ENCODE assay signal across 1 cellular context in the genomic region with DNA sequence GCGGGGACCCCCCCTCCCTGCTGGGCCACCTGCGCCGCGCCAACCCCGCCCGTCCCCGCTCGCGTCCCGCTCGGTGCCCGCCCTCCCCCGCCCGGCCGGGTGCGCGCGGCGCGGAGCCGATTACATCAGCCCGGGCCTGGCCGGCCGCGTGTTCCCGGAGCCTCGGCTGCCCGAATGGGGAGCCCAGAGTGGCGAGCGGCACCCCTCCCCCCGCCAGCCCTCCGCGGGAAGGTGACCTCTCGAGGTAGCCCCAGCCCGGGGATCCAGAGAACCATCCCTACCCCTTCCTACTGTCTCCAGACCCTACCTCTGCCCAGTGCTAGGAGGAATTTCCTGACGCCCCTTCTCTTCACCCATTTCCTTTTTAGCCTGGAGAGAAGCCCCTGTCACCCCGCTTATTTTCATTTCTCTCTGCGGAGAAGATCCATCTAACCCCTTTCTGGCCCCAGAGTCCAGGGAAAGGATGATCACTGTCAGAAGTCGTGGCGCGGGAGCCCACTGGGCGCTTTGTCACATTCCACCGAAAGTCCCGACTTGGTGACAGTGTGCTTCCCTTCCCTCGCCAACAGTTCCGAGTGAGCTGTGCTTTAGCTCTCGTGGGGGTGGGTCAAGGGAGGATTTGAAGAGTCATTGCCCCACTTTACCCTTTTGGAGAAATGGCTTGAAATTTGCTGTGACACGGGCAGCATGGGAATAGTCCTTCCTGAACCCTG.
A peak's percentile ranks its signal among the peaks of the same experiment; 100 is the strongest.
TF ChIP-seq lines count a peak whose summit lies in the region.

No MANE protein-coding gene starts in this region.

TF ChIP-seq in K562, 482 proteins besides CTCF, POLR2A, EP300 and RAD21 (continued from another document and continues in another):
- TF ChIP-seq, protein P1, sequence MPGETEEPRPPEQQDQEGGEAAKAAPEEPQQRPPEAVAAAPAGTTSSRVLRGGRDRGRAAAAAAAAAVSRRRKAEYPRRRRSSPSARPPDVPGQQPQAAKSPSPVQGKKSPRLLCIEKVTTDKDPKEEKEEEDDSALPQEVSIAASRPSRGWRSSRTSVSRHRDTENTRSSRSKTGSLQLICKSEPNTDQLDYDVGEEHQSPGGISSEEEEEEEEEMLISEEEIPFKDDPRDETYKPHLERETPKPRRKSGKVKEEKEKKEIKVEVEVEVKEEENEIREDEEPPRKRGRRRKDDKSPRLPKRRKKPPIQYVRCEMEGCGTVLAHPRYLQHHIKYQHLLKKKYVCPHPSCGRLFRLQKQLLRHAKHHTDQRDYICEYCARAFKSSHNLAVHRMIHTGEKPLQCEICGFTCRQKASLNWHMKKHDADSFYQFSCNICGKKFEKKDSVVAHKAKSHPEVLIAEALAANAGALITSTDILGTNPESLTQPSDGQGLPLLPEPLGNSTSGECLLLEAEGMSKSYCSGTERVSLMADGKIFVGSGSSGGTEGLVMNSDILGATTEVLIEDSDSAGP (CRISPR knock-in tag; IDR thresholded peaks at IDR 0.05), result no peak
- TF ChIP-seq ARHGAP35 (IDR thresholded peaks at IDR 0.05; ENCODE audit: partially characterized antibody) (no peak), MYC (IDR thresholded peaks at IDR 0.05; ENCODE audit: low read depth, low read length) (peak; percentile 100), MYC (CRISPR knock-in tag; IDR thresholded peaks at IDR 0.05; ENCODE audit: borderline replicate concordance, low read depth) (peak; percentile 94), PML (IDR thresholded peaks at IDR 0.05; ENCODE audit: low read length) (0 out of 2 replicates have a peak, but pooled peaks have one; percentile 0), NR3C1 (CRISPR knock-in tag; IDR thresholded peaks at IDR 0.05) (no peak), ZNF717 (CRISPR knock-in tag; IDR thresholded peaks at IDR 0.05) (no peak), MECOM (CRISPR knock-in tag; IDR thresholded peaks at IDR 0.05) (no peak), ATF7 (IDR thresholded peaks at IDR 0.05) (peak; percentile 54), CBX3 (IDR thresholded peaks at IDR 0.05; ENCODE audit: borderline replicate concordance in 1 of 2, low read length in 2 of 2) (no peak), ZNF146 (CRISPR knock-in tag; IDR thresholded peaks at IDR 0.05; ENCODE audit: unreplicated experiment) (no peak), CHD4 (IDR thresholded peaks at IDR 0.05; ENCODE audit: insufficient read depth, insufficient replicate concordance, low read depth, low read length, poor library complexity, severe bottlenecking) (no peak), ARNT (IDR thresholded peaks at IDR 0.05) (0 out of 4 replicates have a peak, but pooled peaks of 1 of the 2 experiments have one; percentile 48), ZBTB17 (CRISPR knock-in tag; IDR thresholded peaks at IDR 0.05) (peak; percentile 46; the same call in 1 of the 2 replicates), NCOA6 (IDR thresholded peaks at IDR 0.05) (no peak), SREBF1 (IDR thresholded peaks at IDR 0.05; ENCODE audit: borderline replicate concordance, low read depth, low read length) (no peak), HDAC3 (IDR thresholded peaks at IDR 0.05; ENCODE audit: borderline replicate concordance, partially characterized antibody) (no peak), ATF1 (CRISPR knock-in tag; IDR thresholded peaks at IDR 0.05) (no peak), ATF1 (tag; IDR thresholded peaks at IDR 0.05) (no peak), BCL6 (CRISPR knock-in tag; IDR thresholded peaks at IDR 0.05) (no peak), ZNF507 (tag; conservative IDR thresholded peaks at IDR 0.05) (no peak), L3MBTL2 (IDR thresholded peaks at IDR 0.05) (peak; percentile 87), SMARCA4 (IDR thresholded peaks at IDR 0.05) (0 out of 2 replicates have a peak, but pooled peaks have one; percentile 9), TEAD1 (CRISPR knock-in tag; IDR thresholded peaks at IDR 0.05) (0 out of 4 replicates have a peak, but pooled peaks have one; percentile 22 to 28), TBL1XR1 (IDR thresholded peaks at IDR 0.05; ENCODE audit: low read length in 2 of 2) (no peak; a peak in 1 of 4 replicates), RBM15 (IDR thresholded peaks at IDR 0.05; ENCODE audit: insufficient read depth, low read length) (no peak), NFIX (CRISPR knock-in tag; IDR thresholded peaks at IDR 0.05; ENCODE audit: low read depth) (peak; percentile 6; the same call in 1 of the 2 replicates), XRCC4 (IDR thresholded peaks at IDR 0.05; ENCODE audit: extremely low read depth, insufficient read depth, insufficient read length) (no peak)
- TF ChIP-seq, protein P2, sequence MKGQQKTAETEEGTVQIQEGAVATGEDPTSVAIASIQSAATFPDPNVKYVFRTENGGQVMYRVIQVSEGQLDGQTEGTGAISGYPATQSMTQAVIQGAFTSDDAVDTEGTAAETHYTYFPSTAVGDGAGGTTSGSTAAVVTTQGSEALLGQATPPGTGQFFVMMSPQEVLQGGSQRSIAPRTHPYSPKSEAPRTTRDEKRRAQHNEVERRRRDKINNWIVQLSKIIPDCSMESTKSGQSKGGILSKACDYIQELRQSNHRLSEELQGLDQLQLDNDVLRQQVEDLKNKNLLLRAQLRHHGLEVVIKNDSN (CRISPR knock-in tag; IDR thresholded peaks at IDR 0.05), result no peak
- TF ChIP-seq, protein P3, sequence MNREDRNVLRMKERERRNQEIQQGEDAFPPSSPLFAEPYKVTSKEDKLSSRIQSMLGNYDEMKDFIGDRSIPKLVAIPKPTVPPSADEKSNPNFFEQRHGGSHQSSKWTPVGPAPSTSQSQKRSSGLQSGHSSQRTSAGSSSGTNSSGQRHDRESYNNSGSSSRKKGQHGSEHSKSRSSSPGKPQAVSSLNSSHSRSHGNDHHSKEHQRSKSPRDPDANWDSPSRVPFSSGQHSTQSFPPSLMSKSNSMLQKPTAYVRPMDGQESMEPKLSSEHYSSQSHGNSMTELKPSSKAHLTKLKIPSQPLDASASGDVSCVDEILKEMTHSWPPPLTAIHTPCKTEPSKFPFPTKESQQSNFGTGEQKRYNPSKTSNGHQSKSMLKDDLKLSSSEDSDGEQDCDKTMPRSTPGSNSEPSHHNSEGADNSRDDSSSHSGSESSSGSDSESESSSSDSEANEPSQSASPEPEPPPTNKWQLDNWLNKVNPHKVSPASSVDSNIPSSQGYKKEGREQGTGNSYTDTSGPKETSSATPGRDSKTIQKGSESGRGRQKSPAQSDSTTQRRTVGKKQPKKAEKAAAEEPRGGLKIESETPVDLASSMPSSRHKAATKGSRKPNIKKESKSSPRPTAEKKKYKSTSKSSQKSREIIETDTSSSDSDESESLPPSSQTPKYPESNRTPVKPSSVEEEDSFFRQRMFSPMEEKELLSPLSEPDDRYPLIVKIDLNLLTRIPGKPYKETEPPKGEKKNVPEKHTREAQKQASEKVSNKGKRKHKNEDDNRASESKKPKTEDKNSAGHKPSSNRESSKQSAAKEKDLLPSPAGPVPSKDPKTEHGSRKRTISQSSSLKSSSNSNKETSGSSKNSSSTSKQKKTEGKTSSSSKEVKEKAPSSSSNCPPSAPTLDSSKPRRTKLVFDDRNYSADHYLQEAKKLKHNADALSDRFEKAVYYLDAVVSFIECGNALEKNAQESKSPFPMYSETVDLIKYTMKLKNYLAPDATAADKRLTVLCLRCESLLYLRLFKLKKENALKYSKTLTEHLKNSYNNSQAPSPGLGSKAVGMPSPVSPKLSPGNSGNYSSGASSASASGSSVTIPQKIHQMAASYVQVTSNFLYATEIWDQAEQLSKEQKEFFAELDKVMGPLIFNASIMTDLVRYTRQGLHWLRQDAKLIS (CRISPR knock-in tag; IDR thresholded peaks at IDR 0.05), result 0 out of 2 replicates have a peak, but pooled peaks have one; percentile 17
- TF ChIP-seq, protein P4, sequence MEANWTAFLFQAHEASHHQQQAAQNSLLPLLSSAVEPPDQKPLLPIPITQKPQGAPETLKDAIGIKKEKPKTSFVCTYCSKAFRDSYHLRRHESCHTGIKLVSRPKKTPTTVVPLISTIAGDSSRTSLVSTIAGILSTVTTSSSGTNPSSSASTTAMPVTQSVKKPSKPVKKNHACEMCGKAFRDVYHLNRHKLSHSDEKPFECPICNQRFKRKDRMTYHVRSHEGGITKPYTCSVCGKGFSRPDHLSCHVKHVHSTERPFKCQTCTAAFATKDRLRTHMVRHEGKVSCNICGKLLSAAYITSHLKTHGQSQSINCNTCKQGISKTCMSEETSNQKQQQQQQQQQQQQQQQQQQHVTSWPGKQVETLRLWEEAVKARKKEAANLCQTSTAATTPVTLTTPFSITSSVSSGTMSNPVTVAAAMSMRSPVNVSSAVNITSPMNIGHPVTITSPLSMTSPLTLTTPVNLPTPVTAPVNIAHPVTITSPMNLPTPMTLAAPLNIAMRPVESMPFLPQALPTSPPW (CRISPR knock-in tag; IDR thresholded peaks at IDR 0.05), result peak; percentile 92
- TF ChIP-seq, protein P5, sequence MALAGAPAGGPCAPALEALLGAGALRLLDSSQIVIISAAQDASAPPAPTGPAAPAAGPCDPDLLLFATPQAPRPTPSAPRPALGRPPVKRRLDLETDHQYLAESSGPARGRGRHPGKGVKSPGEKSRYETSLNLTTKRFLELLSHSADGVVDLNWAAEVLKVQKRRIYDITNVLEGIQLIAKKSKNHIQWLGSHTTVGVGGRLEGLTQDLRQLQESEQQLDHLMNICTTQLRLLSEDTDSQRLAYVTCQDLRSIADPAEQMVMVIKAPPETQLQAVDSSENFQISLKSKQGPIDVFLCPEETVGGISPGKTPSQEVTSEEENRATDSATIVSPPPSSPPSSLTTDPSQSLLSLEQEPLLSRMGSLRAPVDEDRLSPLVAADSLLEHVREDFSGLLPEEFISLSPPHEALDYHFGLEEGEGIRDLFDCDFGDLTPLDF (CRISPR knock-in tag; IDR thresholded peaks at IDR 0.05), result no peak; the same call in 1 of the 2 replicates
- TF ChIP-seq, protein P6, sequence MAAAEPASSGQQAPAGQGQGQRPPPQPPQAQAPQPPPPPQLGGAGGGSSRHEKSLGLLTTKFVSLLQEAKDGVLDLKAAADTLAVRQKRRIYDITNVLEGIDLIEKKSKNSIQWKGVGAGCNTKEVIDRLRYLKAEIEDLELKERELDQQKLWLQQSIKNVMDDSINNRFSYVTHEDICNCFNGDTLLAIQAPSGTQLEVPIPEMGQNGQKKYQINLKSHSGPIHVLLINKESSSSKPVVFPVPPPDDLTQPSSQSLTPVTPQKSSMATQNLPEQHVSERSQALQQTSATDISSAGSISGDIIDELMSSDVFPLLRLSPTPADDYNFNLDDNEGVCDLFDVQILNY (CRISPR knock-in tag; IDR thresholded peaks at IDR 0.05), result no peak
- TF ChIP-seq, protein P7, sequence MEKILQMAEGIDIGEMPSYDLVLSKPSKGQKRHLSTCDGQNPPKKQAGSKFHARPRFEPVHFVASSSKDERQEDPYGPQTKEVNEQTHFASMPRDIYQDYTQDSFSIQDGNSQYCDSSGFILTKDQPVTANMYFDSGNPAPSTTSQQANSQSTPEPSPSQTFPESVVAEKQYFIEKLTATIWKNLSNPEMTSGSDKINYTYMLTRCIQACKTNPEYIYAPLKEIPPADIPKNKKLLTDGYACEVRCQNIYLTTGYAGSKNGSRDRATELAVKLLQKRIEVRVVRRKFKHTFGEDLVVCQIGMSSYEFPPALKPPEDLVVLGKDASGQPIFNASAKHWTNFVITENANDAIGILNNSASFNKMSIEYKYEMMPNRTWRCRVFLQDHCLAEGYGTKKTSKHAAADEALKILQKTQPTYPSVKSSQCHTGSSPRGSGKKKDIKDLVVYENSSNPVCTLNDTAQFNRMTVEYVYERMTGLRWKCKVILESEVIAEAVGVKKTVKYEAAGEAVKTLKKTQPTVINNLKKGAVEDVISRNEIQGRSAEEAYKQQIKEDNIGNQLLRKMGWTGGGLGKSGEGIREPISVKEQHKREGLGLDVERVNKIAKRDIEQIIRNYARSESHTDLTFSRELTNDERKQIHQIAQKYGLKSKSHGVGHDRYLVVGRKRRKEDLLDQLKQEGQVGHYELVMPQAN (IDR thresholded peaks at IDR 0.05; ENCODE audit: borderline replicate concordance), result peak; percentile 54
- TF ChIP-seq, protein P8, sequence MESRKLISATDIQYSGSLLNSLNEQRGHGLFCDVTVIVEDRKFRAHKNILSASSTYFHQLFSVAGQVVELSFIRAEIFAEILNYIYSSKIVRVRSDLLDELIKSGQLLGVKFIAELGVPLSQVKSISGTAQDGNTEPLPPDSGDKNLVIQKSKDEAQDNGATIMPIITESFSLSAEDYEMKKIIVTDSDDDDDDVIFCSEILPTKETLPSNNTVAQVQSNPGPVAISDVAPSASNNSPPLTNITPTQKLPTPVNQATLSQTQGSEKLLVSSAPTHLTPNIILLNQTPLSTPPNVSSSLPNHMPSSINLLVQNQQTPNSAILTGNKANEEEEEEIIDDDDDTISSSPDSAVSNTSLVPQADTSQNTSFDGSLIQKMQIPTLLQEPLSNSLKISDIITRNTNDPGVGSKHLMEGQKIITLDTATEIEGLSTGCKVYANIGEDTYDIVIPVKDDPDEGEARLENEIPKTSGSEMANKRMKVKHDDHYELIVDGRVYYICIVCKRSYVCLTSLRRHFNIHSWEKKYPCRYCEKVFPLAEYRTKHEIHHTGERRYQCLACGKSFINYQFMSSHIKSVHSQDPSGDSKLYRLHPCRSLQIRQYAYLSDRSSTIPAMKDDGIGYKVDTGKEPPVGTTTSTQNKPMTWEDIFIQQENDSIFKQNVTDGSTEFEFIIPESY (CRISPR knock-in tag; IDR thresholded peaks at IDR 0.05), result no peak
- TF ChIP-seq, protein P9, sequence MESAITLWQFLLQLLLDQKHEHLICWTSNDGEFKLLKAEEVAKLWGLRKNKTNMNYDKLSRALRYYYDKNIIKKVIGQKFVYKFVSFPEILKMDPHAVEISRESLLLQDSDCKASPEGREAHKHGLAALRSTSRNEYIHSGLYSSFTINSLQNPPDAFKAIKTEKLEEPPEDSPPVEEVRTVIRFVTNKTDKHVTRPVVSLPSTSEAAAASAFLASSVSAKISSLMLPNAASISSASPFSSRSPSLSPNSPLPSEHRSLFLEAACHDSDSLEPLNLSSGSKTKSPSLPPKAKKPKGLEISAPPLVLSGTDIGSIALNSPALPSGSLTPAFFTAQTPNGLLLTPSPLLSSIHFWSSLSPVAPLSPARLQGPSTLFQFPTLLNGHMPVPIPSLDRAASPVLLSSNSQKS (CRISPR knock-in tag; IDR thresholded peaks at IDR 0.05), result no peak
- TF ChIP-seq, protein P10, sequence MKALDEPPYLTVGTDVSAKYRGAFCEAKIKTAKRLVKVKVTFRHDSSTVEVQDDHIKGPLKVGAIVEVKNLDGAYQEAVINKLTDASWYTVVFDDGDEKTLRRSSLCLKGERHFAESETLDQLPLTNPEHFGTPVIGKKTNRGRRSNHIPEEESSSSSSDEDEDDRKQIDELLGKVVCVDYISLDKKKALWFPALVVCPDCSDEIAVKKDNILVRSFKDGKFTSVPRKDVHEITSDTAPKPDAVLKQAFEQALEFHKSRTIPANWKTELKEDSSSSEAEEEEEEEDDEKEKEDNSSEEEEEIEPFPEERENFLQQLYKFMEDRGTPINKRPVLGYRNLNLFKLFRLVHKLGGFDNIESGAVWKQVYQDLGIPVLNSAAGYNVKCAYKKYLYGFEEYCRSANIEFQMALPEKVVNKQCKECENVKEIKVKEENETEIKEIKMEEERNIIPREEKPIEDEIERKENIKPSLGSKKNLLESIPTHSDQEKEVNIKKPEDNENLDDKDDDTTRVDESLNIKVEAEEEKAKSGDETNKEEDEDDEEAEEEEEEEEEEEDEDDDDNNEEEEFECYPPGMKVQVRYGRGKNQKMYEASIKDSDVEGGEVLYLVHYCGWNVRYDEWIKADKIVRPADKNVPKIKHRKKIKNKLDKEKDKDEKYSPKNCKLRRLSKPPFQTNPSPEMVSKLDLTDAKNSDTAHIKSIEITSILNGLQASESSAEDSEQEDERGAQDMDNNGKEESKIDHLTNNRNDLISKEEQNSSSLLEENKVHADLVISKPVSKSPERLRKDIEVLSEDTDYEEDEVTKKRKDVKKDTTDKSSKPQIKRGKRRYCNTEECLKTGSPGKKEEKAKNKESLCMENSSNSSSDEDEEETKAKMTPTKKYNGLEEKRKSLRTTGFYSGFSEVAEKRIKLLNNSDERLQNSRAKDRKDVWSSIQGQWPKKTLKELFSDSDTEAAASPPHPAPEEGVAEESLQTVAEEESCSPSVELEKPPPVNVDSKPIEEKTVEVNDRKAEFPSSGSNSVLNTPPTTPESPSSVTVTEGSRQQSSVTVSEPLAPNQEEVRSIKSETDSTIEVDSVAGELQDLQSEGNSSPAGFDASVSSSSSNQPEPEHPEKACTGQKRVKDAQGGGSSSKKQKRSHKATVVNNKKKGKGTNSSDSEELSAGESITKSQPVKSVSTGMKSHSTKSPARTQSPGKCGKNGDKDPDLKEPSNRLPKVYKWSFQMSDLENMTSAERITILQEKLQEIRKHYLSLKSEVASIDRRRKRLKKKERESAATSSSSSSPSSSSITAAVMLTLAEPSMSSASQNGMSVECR (CRISPR knock-in tag; IDR thresholded peaks at IDR 0.05), result peak; percentile 75
